24 cellular contexts compared by ENCODE assay signal in the genomic region with DNA sequence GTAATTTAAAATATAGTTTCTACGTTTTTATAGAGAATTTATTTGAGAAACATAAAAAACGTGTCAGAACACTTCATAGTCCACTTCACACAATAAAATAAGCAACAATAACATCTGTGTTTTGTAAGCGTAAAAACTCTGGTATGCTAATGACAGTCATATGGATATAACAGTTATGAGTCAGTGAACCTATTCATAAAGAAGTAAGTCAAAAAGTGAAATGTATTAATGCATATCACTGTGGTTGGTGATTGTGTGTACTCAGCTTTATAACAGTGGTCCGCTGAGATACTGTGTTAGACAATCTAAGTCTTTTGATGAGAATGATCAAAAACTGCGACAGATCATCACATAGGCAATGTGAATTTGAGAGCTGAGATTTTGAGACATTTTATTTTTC.
A peak's percentile ranks its signal among the peaks of the same experiment; 100 is the strongest.
DNase-seq lines count a peak whose midpoint lies in the region; ATAC-seq lines count a peak whose summit lies in the region.
"Had no signal": no experiment of that assay in that cellular context is flagged by ENCODE, and none has a peak within 500 bp of the region (broad histone marks: within the 10 kb centered on the region; RNA-seq: fewer than 3 reads in every experiment).

No MANE protein-coding gene starts in this region.

- ATAC-seq in activated naive CD4-positive, alpha-beta T cell treated with anti-CD3 and anti-CD28 coated beads, Interleukin-2, amount 50 U/mL, for 72 hours, result peak; percentile 60 to 93
- ATAC-seq in HG02852 (IDR thresholded peaks at IDR 0.05; ENCODE audit: unreplicated experiment), result peak; percentile 79
- peak; percentile 60 for ATAC-seq in HG03558 (IDR thresholded peaks at IDR 0.05; ENCODE audit: extremely low read depth, unreplicated experiment)
- peak; percentile 96 for ATAC-seq in stimulated activated effector memory CD8-positive, alpha-beta T cell treated with anti-CD3 and anti-CD28 coated beads, Interleukin-12 subunit alpha, Interleukin-12 subunit beta, amount 100 ng/mL, for 72 hours
- ATAC-seq: HCT116, HepG2, right cardiac atrium, WTC11 had no signal

- no peak overlapping the region for H3K27ac Mint-ChIP-seq in activated naive CD4-positive, alpha-beta T cell treated with anti-CD3 and anti-CD28 coated beads, Interleukin-2, amount 50 U/mL, for 72 hours
- no peak overlapping the region for H3K27ac Mint-ChIP-seq in activated naive CD4-positive, alpha-beta T cell treated with anti-CD3 and anti-CD28 coated beads, Interleukin-2, amount 10 ng/mL, durations not matched to agents 7 days and 5 days
- no peak overlapping the region for H3K27ac Mint-ChIP-seq in stimulated activated effector memory CD8-positive, alpha-beta T cell treated with anti-CD3 and anti-CD28 coated beads, Interleukin-12 subunit alpha, Interleukin-12 subunit beta, amount 100 ng/mL, for 72 hours
- H3K27ac Mint-ChIP-seq: activated naive CD8-positive, alpha-beta T cell treated with anti-CD3 and anti-CD28 coated beads, Interleukin-2, amount 10 ng/mL, durations not matched to agents 7 days and 5 days; activated T-helper 1 cell treated with anti-CD3 and anti-CD28 coated beads, Interleukin-12 subunit alpha, Interleukin-12 subunit beta, Interleukin-2, Interleukin-4 antibody, amounts not matched to agents 30 ng/mL and 10 ng/mL and 1 ng/mL, durations not matched to agents 14 hours and 24 hours and 36 hours; brain; naive B cell; WTC11 had no signal

- no peaks in the 10 kb centered on the region for H3K4me1 Mint-ChIP-seq in activated naive CD4-positive, alpha-beta T cell treated with anti-CD3 and anti-CD28 coated beads, Interleukin-2, amount 10 ng/mL, durations not matched to agents 7 days and 5 days
- H3K4me1 Mint-ChIP-seq in stimulated activated effector memory CD8-positive, alpha-beta T cell treated with anti-CD3 and anti-CD28 coated beads, Interleukin-12 subunit alpha, Interleukin-12 subunit beta, amount 100 ng/mL, for 72 hours, result no peaks in the 10 kb centered on the region
- H3K4me1 Mint-ChIP-seq: naive B cell had no signal

- CTCF ChIA-PET in activated naive CD4-positive, alpha-beta T cell treated with anti-CD3 and anti-CD28 coated beads, Interleukin-2, amount 10 ng/mL, durations not matched to agents 7 days and 5 days (lab: Charles Lee), result interaction anchor here (2.1 kb wide), 1 partner anchor 15 kb away, joined by 4 read pairs; no protein-coding TSS in a partner anchor

- H3K9me3 Mint-ChIP-seq in activated naive CD4-positive, alpha-beta T cell treated with anti-CD3 and anti-CD28 coated beads, Interleukin-2, amount 50 U/mL, for 72 hours, result no peaks in the 10 kb centered on the region
- no peaks in the 10 kb centered on the region for H3K9me3 Mint-ChIP-seq in activated naive CD4-positive, alpha-beta T cell treated with anti-CD3 and anti-CD28 coated beads, Interleukin-2, amount 10 ng/mL, durations not matched to agents 7 days and 5 days
- peaks cover 2% of the 10 kb centered on the region for H3K9me3 Mint-ChIP-seq in stimulated activated effector memory CD8-positive, alpha-beta T cell treated with anti-CD3 and anti-CD28 coated beads, Interleukin-12 subunit alpha, Interleukin-12 subunit beta, amount 100 ng/mL, for 72 hours
- H3K9me3 Mint-ChIP-seq: activated naive CD8-positive, alpha-beta T cell treated with anti-CD3 and anti-CD28 coated beads, Interleukin-2, amount 10 ng/mL, durations not matched to agents 7 days and 5 days; activated T-helper 1 cell treated with anti-CD3 and anti-CD28 coated beads, Interleukin-12 subunit alpha, Interleukin-12 subunit beta, Interleukin-2, Interleukin-4 antibody, amounts not matched to agents 30 ng/mL and 10 ng/mL and 1 ng/mL, durations not matched to agents 14 hours and 24 hours and 36 hours; brain; WTC11 had no signal

- no peak for DNase-seq in activated naive CD4-positive, alpha-beta T cell treated with anti-CD3 and anti-CD28 coated beads, Interleukin-2, amount 50 U/mL, for 72 hours (ENCODE audit: low spot score in 2 of 2)
- no peak for DNase-seq in activated naive CD4-positive, alpha-beta T cell treated with anti-CD3 and anti-CD28 coated beads, Interleukin-2, amount 10 ng/mL, durations not matched to agents 7 days and 5 days
- DNase-seq in stimulated activated effector memory CD8-positive, alpha-beta T cell treated with anti-CD3 and anti-CD28 coated beads, Interleukin-12 subunit alpha, Interleukin-12 subunit beta, amount 100 ng/mL, for 72 hours (ENCODE audit: low spot score in 2 of 2), result no peak
- DNase-seq in activated CD8-positive, alpha-beta memory T cell treated with anti-CD3 and anti-CD28 coated beads for 24 hours, result no peak
- DNase-seq in stimulated activated naive CD4-positive, alpha-beta T cell treated with Interleukin-2 at 50 U/mL for 16 hours (lab: John Stamatoyannopoulos, UW), result no peak
- DNase-seq in iPS-NIHi11 (ENCODE audit: low spot score), result no peak
- DNase-seq: activated naive CD8-positive, alpha-beta T cell treated with anti-CD3 and anti-CD28 coated beads, Interleukin-2, amount 10 ng/mL, durations not matched to agents 7 days and 5 days; Caco-2; glutamatergic neuron; mesendoderm; naive B cell; NCI-H1105 treated with DMSO at 0.1 percent for 48 hours; NCI-H510A treated with DMSO at 0.1 percent for 48 hours; NK-92 treated with Interleukin-12 subunit alpha and Interleukin-12 subunit beta, amount 100 ng/mL, for 24 hours; right cardiac atrium; stimulated activated CD4-positive, alpha-beta T cell treated with anti-CD3 and anti-CD28 coated beads, Interleukin-15, amount 100 ng/mL, for 24 hours; testis had no signal

- no peaks in the 10 kb centered on the region for H3K36me3 Mint-ChIP-seq in activated naive CD4-positive, alpha-beta T cell treated with anti-CD3 and anti-CD28 coated beads, Interleukin-2, amount 50 U/mL, for 72 hours
- peaks cover 9% of the 10 kb centered on the region for H3K36me3 Mint-ChIP-seq in activated naive CD4-positive, alpha-beta T cell treated with anti-CD3 and anti-CD28 coated beads, Interleukin-2, amount 10 ng/mL, durations not matched to agents 7 days and 5 days
- H3K36me3 Mint-ChIP-seq in stimulated activated effector memory CD8-positive, alpha-beta T cell treated with anti-CD3 and anti-CD28 coated beads, Interleukin-12 subunit alpha, Interleukin-12 subunit beta, amount 100 ng/mL, for 72 hours, result peaks cover 5% of the 10 kb centered on the region
- H3K36me3 Mint-ChIP-seq: WTC11 had no signal

- H3K4me3 Mint-ChIP-seq in activated naive CD4-positive, alpha-beta T cell treated with anti-CD3 and anti-CD28 coated beads, Interleukin-2, amount 10 ng/mL, durations not matched to agents 7 days and 5 days, result no peak overlapping the region
- no peak overlapping the region for H3K4me3 Mint-ChIP-seq in stimulated activated effector memory CD8-positive, alpha-beta T cell treated with anti-CD3 and anti-CD28 coated beads, Interleukin-12 subunit alpha, Interleukin-12 subunit beta, amount 100 ng/mL, for 72 hours
- H3K4me3 Mint-ChIP-seq: activated naive CD8-positive, alpha-beta T cell treated with anti-CD3 and anti-CD28 coated beads, Interleukin-2, amount 10 ng/mL, durations not matched to agents 7 days and 5 days; activated T-helper 1 cell treated with anti-CD3 and anti-CD28 coated beads, Interleukin-12 subunit alpha, Interleukin-12 subunit beta, Interleukin-2, Interleukin-4 antibody, amounts not matched to agents 30 ng/mL and 10 ng/mL and 1 ng/mL, durations not matched to agents 14 hours and 24 hours and 36 hours; brain; WTC11 had no signal

- no peaks in the 10 kb centered on the region for H3K27me3 Mint-ChIP-seq in activated naive CD4-positive, alpha-beta T cell treated with anti-CD3 and anti-CD28 coated beads, Interleukin-2, amount 10 ng/mL, durations not matched to agents 7 days and 5 days
- H3K27me3 Mint-ChIP-seq: activated naive CD8-positive, alpha-beta T cell treated with anti-CD3 and anti-CD28 coated beads, Interleukin-2, amount 10 ng/mL, durations not matched to agents 7 days and 5 days; brain; naive B cell had no signal
